Comparison of ENCODE assay signal across 21 cellular contexts in the genomic region with DNA sequence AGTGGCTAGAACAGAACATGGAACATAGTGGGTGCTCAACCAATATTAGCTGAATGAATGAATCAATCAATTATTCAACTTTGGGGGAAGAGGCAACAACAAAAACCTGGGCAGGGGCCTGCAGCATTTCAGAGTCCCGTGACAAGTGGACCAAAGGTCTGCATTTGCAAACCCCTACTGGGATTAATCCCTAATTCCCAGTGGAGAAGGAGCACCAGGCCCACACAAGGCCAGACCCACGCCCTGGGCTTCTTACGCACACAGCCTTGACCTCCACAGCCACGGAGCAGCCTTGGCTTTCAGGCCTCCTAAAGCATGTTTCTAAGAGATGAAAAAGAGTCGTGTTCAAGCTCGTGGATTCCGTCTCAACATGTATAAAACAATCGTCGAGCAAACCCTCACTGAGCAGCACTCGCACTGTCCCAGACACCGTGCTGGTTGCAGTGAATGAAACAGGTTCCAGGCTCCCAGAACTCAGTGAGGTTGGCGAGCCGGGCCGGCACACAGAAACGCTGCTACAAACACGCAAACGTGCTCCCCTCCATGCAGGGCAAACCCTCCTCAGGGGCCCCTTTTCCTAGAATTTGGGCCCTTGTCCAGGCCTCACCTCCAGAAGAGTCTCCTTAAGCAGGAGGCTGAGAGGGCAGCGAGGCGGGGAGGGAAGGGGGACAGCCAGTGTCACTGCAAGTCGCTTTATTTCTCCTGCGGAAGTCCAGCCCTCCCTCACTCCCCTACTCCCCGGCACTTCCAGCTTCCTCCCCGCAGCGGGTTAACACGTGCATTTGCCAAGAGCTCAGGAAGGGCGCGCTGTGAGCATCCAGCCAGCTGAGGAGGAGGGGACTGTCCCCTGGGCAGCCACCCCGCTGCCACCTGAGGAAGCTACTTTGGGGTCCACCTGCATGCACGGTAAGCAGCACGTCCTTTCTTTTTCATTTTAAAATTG.
DNase-seq lines count a peak whose midpoint lies in the region; ATAC-seq, FAIRE-seq and TF ChIP-seq lines count a peak whose summit lies in the region.
"Had no signal": no experiment of that assay in that cellular context is flagged by ENCODE, and none has a peak within 500 bp of the region (broad histone marks: within the 10 kb centered on the region; RNA-seq: fewer than 3 reads in every experiment).

No MANE protein-coding gene starts in this region.

- H3K27me3 Mint-ChIP-seq in nephron progenitor cell (ENCODE audit: low read depth, poor library complexity): peaks cover 13% of the 10 kb centered on the region

- H3K4me1 ChIP-seq in K562 (replicated peaks in 1 of 2; ENCODE audit: control insufficient read depth in 2 of 2, insufficient read depth in 2 of 2, low read length in 2 of 2) (peaks cover 0 to 5% of the 10 kb centered on the region in 2 experiments; a peak in 1 of 5 replicates), iPS-18a (ENCODE audit: control insufficient read depth, low read depth, low read length) (peaks cover 5% of the 10 kb centered on the region), spleen (no peaks in the 10 kb centered on the region), pancreas (no peaks in the 10 kb centered on the region)

- peak overlapping the region; percentile 40; the same call in 1 of the 2 replicates for H2AFZ ChIP-seq in K562 (ENCODE audit: low read depth, low read length)

- in situ Hi-C loops in K562 (cut with MboI): no loop called here

- no peaks in the 10 kb centered on the region for H3K9me3 ChIP-seq in K562 (replicated peaks; ENCODE audit: control insufficient read depth, insufficient read depth, low read depth, low read length)
- no peaks in the 10 kb centered on the region for H3K9me3 ChIP-seq in iPS-18a (ENCODE audit: control insufficient read depth, low read depth, low read length)
- no peaks in the 10 kb centered on the region for H3K9me3 ChIP-seq in spleen
- H3K9me3 ChIP-seq in pancreas: no peaks in the 10 kb centered on the region
- H3K9me3 ChIP-seq: SJCRH30 had no signal

- no peak for TF ChIP-seq CTCF in K562 (IDR thresholded peaks at IDR 0.05 in 2 of 3, conservative IDR thresholded peaks at IDR 0.05 in 1 of 3; ENCODE audit: insufficient read depth in 2 of 3, low read depth in 1 of 3, low read length in 3 of 3)
- no peak for TF ChIP-seq CTCF in spleen (IDR thresholded peaks at IDR 0.05 in 8 of 11, conservative IDR thresholded peaks at IDR 0.05 in 3 of 11)
- TF ChIP-seq CTCF in pancreas (IDR thresholded peaks at IDR 0.05): no peak
- TF ChIP-seq CTCF in nephron progenitor cell (IDR thresholded peaks at IDR 0.05): no peak

- H3K9me1 ChIP-seq in K562 (ENCODE audit: control insufficient read depth, insufficient read depth, low read length): no peaks in the 10 kb centered on the region

- peaks cover 10% of the 10 kb centered on the region for H3K36me3 Mint-ChIP-seq in nephron progenitor cell (ENCODE audit: low read depth)

- CTCF ChIA-PET in K562 (lab: Yijun Ruan, JAX; ENCODE audit: low intra/inter-chr PET ratio): no interaction called here

- H3K4me3 ChIP-seq in K562: no peak overlapping the region
- peak overlapping the region; percentile 14 for H3K4me3 ChIP-seq in iPS-18a (ENCODE audit: low read length)
- no peak overlapping the region for H3K4me3 ChIP-seq in spleen
- no peak overlapping the region for H3K4me3 ChIP-seq in pancreas
- H3K4me3 ChIP-seq: SJCRH30 had no signal

- H3K27ac ChIP-seq in K562 (ENCODE audit: extremely low read depth, low read depth, low read length): no peak overlapping the region
- H3K27ac ChIP-seq in iPS-18a (ENCODE audit: low read length): no peak overlapping the region
- no peak overlapping the region for H3K27ac ChIP-seq in spleen
- no peak overlapping the region for H3K27ac ChIP-seq in pancreas
- H3K27ac ChIP-seq: C4-2B, SJCRH30 had no signal

- H3K9ac ChIP-seq in K562 (ENCODE audit: insufficient read depth in 1 of 2, low read depth in 2 of 2, low read length in 2 of 2): no peak overlapping the region
- no peak overlapping the region for H3K9ac ChIP-seq in iPS-18a (ENCODE audit: low read length)

- H4K20me1 ChIP-seq in K562 (replicated peaks; ENCODE audit: control insufficient read depth, insufficient read depth, low read length): no peaks in the 10 kb centered on the region; the same call in 1 of the 2 replicates

- no peaks in the 10 kb centered on the region for H3K9me3 Mint-ChIP-seq in nephron progenitor cell

- H3K4me1 Mint-ChIP-seq in nephron progenitor cell: peaks cover 27% of the 10 kb centered on the region

- H3K4me2 ChIP-seq in K562 (ENCODE audit: insufficient read depth, low read length): no peak overlapping the region; the same call in 1 of the 2 replicates

- intact Hi-C loops in K562 (cut with micrococcal nuclease): no loop called here
- intact Hi-C loops in spleen (cut with DNase I; ENCODE audit: low total_unique reads): no loop called here
- intact Hi-C loops in pancreas (cut with DNase I): no loop called here

- TF ChIP-seq POLR2A in K562 (conservative IDR thresholded peaks at IDR 0.05) (no peak), spleen (IDR thresholded peaks at IDR 0.05) (no peak)

- no peak for TF ChIP-seq RAD21 in K562 (CRISPR knock-in tag; conservative IDR thresholded peaks at IDR 0.05 in 1 of 2, IDR thresholded peaks at IDR 0.05 in 1 of 2)

- H3K27ac Mint-ChIP-seq in nephron progenitor cell: no peak overlapping the region

- DNase-seq in activated CD8-positive, alpha-beta memory T cell treated with anti-CD3 and anti-CD28 coated beads for 24 hours: peak; percentile 19
- no peak for DNase-seq in activated CD8-positive, alpha-beta memory T cell treated with anti-CD3 and anti-CD28 coated beads, Interleukin-2, amount 50 U/mL, for 4 hours
- DNase-seq in K562 (ENCODE audit: extremely low read depth in 1 of 4, low spot score in 3 of 4) (peak in 1 of 4 experiments; percentile 38), spleen (peak; percentile 62), NCI-H345 (lab: John Stamatoyannopoulos, UW) (no peak), pancreas (no peak), nephron progenitor cell (no peak)
- DNase-seq: 8988T, COR-L47, MM.1S, NCI-H1105 treated with DMSO at 0.1 percent for 48 hours, NCI-H2029, NCI-H2171 treated with DMSO at 0.1 percent for 48 hours, NCI-H524, OCI-M1, RPMI8226, SJCRH30 had no signal

- no peak overlapping the region for H3K4me3 Mint-ChIP-seq in nephron progenitor cell

- no TSS peak for BruUV-seq in K562 (replicated peaks; lab: Mats Ljungman, UMichigan)

- FAIRE-seq in K562 (lab: Jason Lieb, UNC): no peak
- FAIRE-seq in pancreas (lab: Jason Lieb, UNC): no peak
- FAIRE-seq: GM12892, HepG2 had no signal

- H3K79me2 ChIP-seq in K562 (ENCODE audit: control insufficient read depth, insufficient read depth, low read length): no peaks in the 10 kb centered on the region

- H3K27me3 ChIP-seq in K562 (ENCODE audit: control insufficient read depth in 2 of 2, insufficient read depth in 2 of 2, low read length in 2 of 2): peaks cover 12 to 56% of the 10 kb centered on the region in 2 experiments
- H3K27me3 ChIP-seq in iPS-18a (ENCODE audit: control insufficient read depth, insufficient read depth, low read length): no peaks in the 10 kb centered on the region
- H3K27me3 ChIP-seq in spleen (replicated peaks in 1 of 7): no peaks in the 10 kb centered on the region
- H3K27me3 ChIP-seq in pancreas: no peaks in the 10 kb centered on the region
- H3K27me3 ChIP-seq: SJCRH30 had no signal

- WGBS in K562 (ENCODE audit: insufficient coverage, low coverage, missing lambda C conversion rate): 17% methylated on average over 30 of the region's 30 CpGs
- 61 to 73% (median 65%) methylated on average over 30 of the region's 30 CpGs for WGBS in spleen, 5 donors
- 65 to 66% methylated on average over 30 of the region's 30 CpGs for WGBS in pancreas, 2 donors

- H3K36me3 ChIP-seq in K562 (ENCODE audit: control insufficient read depth, insufficient read depth, low read length): no peaks in the 10 kb centered on the region
- no peaks in the 10 kb centered on the region for H3K36me3 ChIP-seq in iPS-18a (ENCODE audit: control insufficient read depth, low read depth, low read length)
- H3K36me3 ChIP-seq in spleen: no peaks in the 10 kb centered on the region
- H3K36me3 ChIP-seq in pancreas: no peaks in the 10 kb centered on the region
- H3K36me3 ChIP-seq: SJCRH30 had no signal

- POLR2A ChIA-PET in K562 (lab: Yijun Ruan, JAX): interaction anchor here (0.6 kb wide), 1 partner anchor 277 kb away, joined by 3 read pairs; no protein-coding TSS in a partner anchor

- ATAC-seq in K562: peak; percentile 61
- no peak for ATAC-seq in pancreas
- ATAC-seq: HepG2 had no signal

- TF ChIP-seq EP300 in K562 (IDR thresholded peaks at IDR 0.05; ENCODE audit: low read length): no peak

TF ChIP-seq in K562, 482 proteins besides CTCF, POLR2A, EP300 and RAD21 (continues in another document):
- 0 out of 2 replicates have a peak, but pooled peaks have one; percentile 28 for TF ChIP-seq ETV1 (tag; conservative IDR thresholded peaks at IDR 0.05; ENCODE audit: low read depth)
- TF ChIP-seq ZZZ3 (IDR thresholded peaks at IDR 0.05): no peak
- TF ChIP-seq, protein P1, sequence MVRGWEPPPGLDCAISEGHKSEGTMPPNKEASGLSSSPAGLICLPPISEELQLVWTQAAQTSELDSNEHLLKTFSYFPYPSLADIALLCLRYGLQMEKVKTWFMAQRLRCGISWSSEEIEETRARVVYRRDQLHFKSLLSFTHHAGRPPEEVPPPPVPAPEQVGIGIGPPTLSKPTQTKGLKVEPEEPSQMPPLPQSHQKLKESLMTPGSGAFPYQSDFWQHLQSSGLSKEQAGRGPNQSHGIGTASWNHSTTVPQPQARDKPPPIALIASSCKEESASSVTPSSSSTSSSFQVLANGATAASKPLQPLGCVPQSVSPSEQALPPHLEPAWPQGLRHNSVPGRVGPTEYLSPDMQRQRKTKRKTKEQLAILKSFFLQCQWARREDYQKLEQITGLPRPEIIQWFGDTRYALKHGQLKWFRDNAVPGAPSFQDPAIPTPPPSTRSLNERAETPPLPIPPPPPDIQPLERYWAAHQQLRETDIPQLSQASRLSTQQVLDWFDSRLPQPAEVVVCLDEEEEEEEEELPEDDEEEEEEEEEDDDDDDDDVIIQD (CRISPR knock-in tag; IDR thresholded peaks at IDR 0.05): no peak
- TF ChIP-seq, protein P2, sequence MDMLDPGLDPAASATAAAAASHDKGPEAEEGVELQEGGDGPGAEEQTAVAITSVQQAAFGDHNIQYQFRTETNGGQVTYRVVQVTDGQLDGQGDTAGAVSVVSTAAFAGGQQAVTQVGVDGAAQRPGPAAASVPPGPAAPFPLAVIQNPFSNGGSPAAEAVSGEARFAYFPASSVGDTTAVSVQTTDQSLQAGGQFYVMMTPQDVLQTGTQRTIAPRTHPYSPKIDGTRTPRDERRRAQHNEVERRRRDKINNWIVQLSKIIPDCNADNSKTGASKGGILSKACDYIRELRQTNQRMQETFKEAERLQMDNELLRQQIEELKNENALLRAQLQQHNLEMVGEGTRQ (CRISPR knock-in tag; IDR thresholded peaks at IDR 0.05): no peak

Comparison
In these comparisons a context has a peak if more than half of its experiments do, and no peak if none do; other contexts are left out.
1. DNase-seq: peak in activated CD8-positive, alpha-beta memory T cell treated with anti-CD3 and anti-CD28 coated beads for 24 hours (single experiment) and spleen (single experiment); none in activated CD8-positive, alpha-beta memory T cell treated with anti-CD3 and anti-CD28 coated beads, Interleukin-2, amount 50 U/mL, for 4 hours (single experiment), NCI-H345 (single experiment), pancreas (0 of 6) and nephron progenitor cell (single experiment).